In genomic region chr12:52003016-52003550, GRCh38 we compare ENCODE assay signal across 19 cellular contexts. TPM values are rescaled to one million over a fixed set of nuclear protein-coding genes. Genes with fewer than 3 reads are reported as not detected.
A peak's percentile ranks its signal among the peaks of the same experiment; 100 is the strongest.
DNase-seq lines count a peak whose midpoint lies in the region; TF ChIP-seq lines count a peak whose summit lies in the region.
"Had no signal": no experiment of that assay in that cellular context is flagged by ENCODE, and none has a peak within 500 bp of the region (broad histone marks: within the 10 kb centered on the region; RNA-seq: fewer than 3 reads in every experiment).

No MANE protein-coding gene starts in this region.

- H2BK20ac ChIP-seq in H9 (ENCODE audit: low read depth, low read length, poor library complexity, severe bottlenecking) = no peak overlapping the region

- H3K79me2 ChIP-seq in H9 (ENCODE audit: insufficient read depth, low read length) = no peaks in the 10 kb centered on the region

- H3K18ac ChIP-seq in H9 (ENCODE audit: insufficient read length, low read depth, low read length) = no peak overlapping the region

- H3K79me1 ChIP-seq in H9 (ENCODE audit: insufficient read depth, low read depth, low read length, poor library complexity, severe bottlenecking) = no peaks in the 10 kb centered on the region

- DNase-seq in H9 = no peak
- DNase-seq in endothelial cell (ENCODE audit: low spot score) = no peak
- no peak for DNase-seq in neural crest cell (ENCODE audit: low read depth, low spot score)
- no peak for DNase-seq in NOMO-1 treated with dmso at 0.1 percent for 144 hours (lab: John Stamatoyannopoulos, UW; ENCODE audit: unreplicated experiment)
- DNase-seq in SIG-M5 (lab: John Stamatoyannopoulos, UW) = no peak
- DNase-seq in NCI-H2227 treated with DMSO at 0.1 percent for 48 hours (lab: John Stamatoyannopoulos, UW) = no peak
- DNase-seq in HPDE6-E6E7 (ENCODE audit: extremely low spot score) = no peak
- DNase-seq: CD4-positive, CD25-positive, alpha-beta regulatory T cell; COR-L47; DMS153; HFFc6; Kasumi-1; NCI-H1694 treated with DMSO at 0.1 percent for 48 hours; NCI-H2081 treated with DMSO at 0.1 percent for 48 hours; NCI-H446; NCI-H526 had no signal

- H3K27ac ChIP-seq in BLaER1 (0 out of 2 replicates have a peak overlapping the region, but pooled peaks have one; percentile 41), H9 (ENCODE audit: insufficient read length, low read depth, low read length) (no peak overlapping the region)

- H3K9me3 ChIP-seq in BLaER1 (no peaks in the 10 kb centered on the region), H9 (ENCODE audit: control insufficient read depth, low read depth, low read length) (no peaks in the 10 kb centered on the region)

- no peak overlapping the region for H4K91ac ChIP-seq in H9 (ENCODE audit: insufficient read length, low read depth, low read length)

- H2BK120ac ChIP-seq in H9 (ENCODE audit: low read depth, low read length, poor library complexity, severe bottlenecking) = no peak overlapping the region

- no peak overlapping the region for H3K4ac ChIP-seq in H9 (ENCODE audit: low read depth, low read length)

- H3K27ac Mint-ChIP-seq in H9 = peak overlapping the region in 2 of 3 experiments; percentile 3 to 17; a peak in 1 of 7 replicates
- H3K27ac Mint-ChIP-seq in endothelial cell (ENCODE audit: unreplicated experiment) = no peak overlapping the region
- no peak overlapping the region for H3K27ac Mint-ChIP-seq in neural crest cell (ENCODE audit: unreplicated experiment)
- H3K27ac Mint-ChIP-seq: B cell, HFFc6 had no signal

- H3K4me2 ChIP-seq in BLaER1 = peak overlapping the region; percentile 72
- H3K4me2 ChIP-seq in H9 (ENCODE audit: insufficient read depth, insufficient read length, low read length) = no peak overlapping the region

- H3K36me3 Mint-ChIP-seq in H9 (ENCODE audit: insufficient read depth in 1 of 3, low read depth in 3 of 3) (peaks cover 2 to 9% (median 6%) of the 10 kb centered on the region in 3 experiments), endothelial cell (ENCODE audit: low read depth, unreplicated experiment) (peaks cover 15% of the 10 kb centered on the region), neural crest cell (ENCODE audit: low read depth) (peaks cover 6% of the 10 kb centered on the region)

- H3K4me1 ChIP-seq in BLaER1 (peaks cover 50% of the 10 kb centered on the region), H9 (ENCODE audit: insufficient read depth, low read length) (no peaks in the 10 kb centered on the region)

- H3K9ac ChIP-seq in BLaER1 = 0 out of 2 replicates have a peak overlapping the region, but pooled peaks have one; percentile 15
- no peak overlapping the region for H3K9ac ChIP-seq in H9 (ENCODE audit: extremely low read depth, insufficient read length, low read length)

- H3K9me3 Mint-ChIP-seq in H9 (no peaks in the 10 kb centered on the region; a peak in 1 of 5 replicates), endothelial cell (ENCODE audit: unreplicated experiment) (no peaks in the 10 kb centered on the region), neural crest cell (no peaks in the 10 kb centered on the region)
- H3K9me3 Mint-ChIP-seq: CD4-positive, CD25-positive, alpha-beta regulatory T cell; HFFc6 had no signal

- H3K27me3 Mint-ChIP-seq in H9 (ENCODE audit: low read depth) (peaks cover 48% of the 10 kb centered on the region), endothelial cell (ENCODE audit: unreplicated experiment) (peaks cover 14% of the 10 kb centered on the region), neural crest cell (ENCODE audit: low read depth) (peaks cover 40% of the 10 kb centered on the region)
- H3K27me3 Mint-ChIP-seq: B cell had no signal

- peaks cover 14% of the 10 kb centered on the region for H3K36me3 ChIP-seq in BLaER1

- no peak overlapping the region for H3K4me3 ChIP-seq in BLaER1

- H2BK15ac ChIP-seq in H9 (ENCODE audit: low read depth, low read length) = no peak overlapping the region

- H3K56ac ChIP-seq in H9 (ENCODE audit: insufficient read length, low read depth, low read length) = no peak overlapping the region

- no peak overlapping the region for H3K4me3 Mint-ChIP-seq in H9
- H3K4me3 Mint-ChIP-seq in endothelial cell (ENCODE audit: unreplicated experiment) = peak overlapping the region; percentile 29
- H3K4me3 Mint-ChIP-seq in neural crest cell = peak overlapping the region; percentile 25
- H3K4me3 Mint-ChIP-seq: B cell, HFFc6 had no signal

- no peak overlapping the region for H2BK5ac ChIP-seq in H9 (ENCODE audit: insufficient read length, low read length)

- H3K27me3 ChIP-seq in BLaER1 = peaks cover 15% of the 10 kb centered on the region
- peaks cover 13% of the 10 kb centered on the region for H3K27me3 ChIP-seq in H9 (ENCODE audit: insufficient read depth, low read length)

- peaks cover 7% of the 10 kb centered on the region for H3K23me2 ChIP-seq in H9 (ENCODE audit: insufficient read length, low read depth, low read length, poor library complexity, severe bottlenecking)

- H4K8ac ChIP-seq in H9 (replicated peaks; ENCODE audit: insufficient read length, low read depth, low read length) = no peak overlapping the region

- WGBS in H9 (ENCODE audit: extremely low coverage, insufficient read length, low lambda C conversion rate) = no CpG with 5 or more reads among the region's 8 CpGs

- TF ChIP-seq CTCF in H9 (conservative IDR thresholded peaks at IDR 0.05) (no peak), endothelial cell (IDR thresholded peaks at IDR 0.05; ENCODE audit: unreplicated experiment) (no peak), neural crest cell (conservative IDR thresholded peaks at IDR 0.05) (no peak)

- H3K4me1 Mint-ChIP-seq in H9 (peaks cover 17 to 27% of the 10 kb centered on the region in 2 experiments), endothelial cell (ENCODE audit: unreplicated experiment) (peaks cover 11% of the 10 kb centered on the region), neural crest cell (peaks cover 33% of the 10 kb centered on the region)

- H4K20me1 ChIP-seq in BLaER1 (peaks cover 13% of the 10 kb centered on the region; the same call in 1 of the 2 replicates), H9 (ENCODE audit: control insufficient read depth, insufficient read depth, insufficient read length) (no peaks in the 10 kb centered on the region)

- H4K5ac ChIP-seq in H9 (ENCODE audit: insufficient read length, low read depth, low read length) = no peak overlapping the region

- no peak overlapping the region for H2BK12ac ChIP-seq in H9 (ENCODE audit: insufficient read length, low read depth, low read length)

- no peak overlapping the region for H2AK5ac ChIP-seq in H9 (ENCODE audit: insufficient read length, low read length)

- no peak overlapping the region for H3K14ac ChIP-seq in H9 (ENCODE audit: insufficient read depth, low read length)

- H2AFZ ChIP-seq in H9 (ENCODE audit: low read length) = no peak overlapping the region

- H3T11ph ChIP-seq in H9 (ENCODE audit: low read length) = no peak overlapping the region

- H3K23ac ChIP-seq in H9 (ENCODE audit: insufficient read length, low read depth, low read length) = no peak overlapping the region

RNA-seq across cellular contexts. Expression of gene TAMALIN, which starts 3.7 kb away (rescaled TPM):
- total RNA-seq in H9 (2021) (1.1 and 1.2 TPM in 2 replicates), endothelial cell (ENCODE audit: unreplicated experiment) (29.7 TPM), neural crest cell (23.2 and 24.2 TPM in 2 replicates)
- total RNA-seq: MCF 10A had no signal

RNA-seq across cellular contexts. Expression of gene NR4A1, which starts 48.2 kb away (rescaled TPM):
- 25.8 and 27.3 TPM in 2 replicates for total RNA-seq in H9 (2021)
- 1.0 TPM for total RNA-seq in endothelial cell (ENCODE audit: unreplicated experiment)
- total RNA-seq in neural crest cell = 51.0 and 52.8 TPM in 2 replicates

RNA-seq across cellular contexts. Expression of gene ACVR1B, which starts 51.6 kb away (rescaled TPM):
- total RNA-seq in H9 (2021) = 15.6 and 16.3 TPM in 2 replicates
- total RNA-seq in endothelial cell (ENCODE audit: unreplicated experiment) = 30.5 TPM
- total RNA-seq in neural crest cell = 30.5 and 34.3 TPM in 2 replicates

Comparison
In these comparisons a context has a peak if more than half of its experiments do, and no peak if none do; other contexts are left out.
1. H3K27ac Mint-ChIP-seq: peak in H9 (2 of 3); none in endothelial cell (single experiment) and neural crest cell (single experiment).
2. H3K4me3 Mint-ChIP-seq: peak in endothelial cell (single experiment) and neural crest cell (single experiment); none in H9 (0 of 2).
3. RNA of gene TAMALIN, which starts 3.7 kb away (total RNA-seq): 29.7 TPM in endothelial cell (single experiment) and 23.2 to 24.2 TPM in neural crest cell; 1.1 to 1.2 TPM in H9; every median in the first group is over 10 times any median in the second.
4. RNA of gene NR4A1, which starts 48.2 kb away (total RNA-seq): 51.0 to 52.8 TPM in neural crest cell and 25.8 to 27.3 TPM in H9; 1.0 TPM in endothelial cell (single experiment); every median in the first group is over 10 times any median in the second.